ENCODE assay signal across 2 cellular contexts in the genomic region with DNA sequence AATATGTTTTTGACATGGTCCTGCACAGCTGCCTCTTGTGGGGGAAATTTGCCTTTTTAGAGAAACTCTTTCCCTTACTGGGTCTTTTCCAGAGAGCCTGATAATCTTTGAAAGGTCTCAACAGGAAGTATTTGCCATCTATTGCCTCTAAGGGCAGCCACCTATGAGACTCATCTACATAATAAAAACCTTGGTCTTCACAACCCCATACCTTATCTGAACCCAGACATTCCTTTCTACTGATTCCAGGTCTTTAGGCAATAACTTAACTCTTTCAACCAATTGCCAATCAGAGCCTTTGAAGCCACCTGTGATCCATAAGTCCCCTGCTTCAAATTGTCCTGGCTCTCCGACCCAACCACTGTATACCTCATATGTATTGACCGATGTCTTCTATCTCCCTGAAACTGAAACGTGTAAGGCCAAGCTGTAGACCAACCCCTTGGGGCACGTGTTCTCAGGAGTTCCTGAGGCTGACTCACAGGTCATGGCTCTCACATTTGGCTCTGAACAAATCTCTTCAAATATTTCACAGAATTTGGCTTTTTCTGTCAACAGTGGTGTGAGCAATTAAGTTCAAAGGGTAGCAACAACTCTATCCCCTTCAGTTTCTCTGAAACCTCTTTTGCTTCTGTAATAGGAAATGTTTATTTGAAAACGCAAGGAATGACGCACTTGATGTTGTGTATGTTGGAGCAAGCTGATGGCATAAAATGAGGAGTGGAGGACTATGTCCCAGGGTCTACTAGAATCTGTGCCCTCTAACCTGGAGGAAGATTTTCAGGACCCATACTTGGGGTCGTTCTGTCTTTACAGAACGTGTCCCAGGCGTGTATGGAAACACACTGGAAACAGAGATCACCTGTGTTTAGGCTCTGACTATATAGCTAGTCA.
TF ChIP-seq lines count a peak whose summit lies in the region.

No MANE protein-coding gene starts in this region.

TF ChIP-seq in A549, 52 proteins besides CTCF, POLR2A, EP300 and RAD21:
- 0 out of 2 replicates have a peak, but pooled peaks have one; percentile 34 for TF ChIP-seq BHLHE40 (IDR thresholded peaks at IDR 0.05; ENCODE audit: low read depth, low read length)
- TF ChIP-seq, protein P1, sequence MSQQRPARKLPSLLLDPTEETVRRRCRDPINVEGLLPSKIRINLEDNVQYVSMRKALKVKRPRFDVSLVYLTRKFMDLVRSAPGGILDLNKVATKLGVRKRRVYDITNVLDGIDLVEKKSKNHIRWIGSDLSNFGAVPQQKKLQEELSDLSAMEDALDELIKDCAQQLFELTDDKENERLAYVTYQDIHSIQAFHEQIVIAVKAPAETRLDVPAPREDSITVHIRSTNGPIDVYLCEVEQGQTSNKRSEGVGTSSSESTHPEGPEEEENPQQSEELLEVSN (IDR thresholded peaks at IDR 0.05; ENCODE audit: borderline replicate concordance, low read depth): 0 out of 2 replicates have a peak, but pooled peaks have one; percentile 33
- TF ChIP-seq FOSL2 (IDR thresholded peaks at IDR 0.05): no peak
- TF ChIP-seq FOSL2 (CRISPR knock-in tag; IDR thresholded peaks at IDR 0.05): peak; percentile 30; the same call in 1 of the 2 replicates
- no peak for TF ChIP-seq HES2 (IDR thresholded peaks at IDR 0.05)
- TF ChIP-seq, protein P2, sequence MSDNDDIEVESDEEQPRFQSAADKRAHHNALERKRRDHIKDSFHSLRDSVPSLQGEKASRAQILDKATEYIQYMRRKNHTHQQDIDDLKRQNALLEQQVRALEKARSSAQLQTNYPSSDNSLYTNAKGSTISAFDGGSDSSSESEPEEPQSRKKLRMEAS (IDR thresholded peaks at IDR 0.05): peak; percentile 65
- TF ChIP-seq TFCP2L1 (CRISPR knock-in tag; IDR thresholded peaks at IDR 0.05): no peak
- TF ChIP-seq USF2 (IDR thresholded peaks at IDR 0.05): peak; percentile 63

TF ChIP-seq in K562, 482 proteins besides CTCF, POLR2A, EP300 and RAD21:
- TF ChIP-seq JUND (IDR thresholded peaks at IDR 0.05; ENCODE audit: borderline replicate concordance, low read depth, low read length): no peak
- TF ChIP-seq JUND (tag; IDR thresholded peaks at IDR 0.05; ENCODE audit: borderline replicate concordance, low read depth, low read length): 0 out of 3 replicates have a peak, but pooled peaks have one; percentile 17
- TF ChIP-seq USF2 (CRISPR knock-in tag; IDR thresholded peaks at IDR 0.05): peak; percentile 67
- TF ChIP-seq, protein P3, sequence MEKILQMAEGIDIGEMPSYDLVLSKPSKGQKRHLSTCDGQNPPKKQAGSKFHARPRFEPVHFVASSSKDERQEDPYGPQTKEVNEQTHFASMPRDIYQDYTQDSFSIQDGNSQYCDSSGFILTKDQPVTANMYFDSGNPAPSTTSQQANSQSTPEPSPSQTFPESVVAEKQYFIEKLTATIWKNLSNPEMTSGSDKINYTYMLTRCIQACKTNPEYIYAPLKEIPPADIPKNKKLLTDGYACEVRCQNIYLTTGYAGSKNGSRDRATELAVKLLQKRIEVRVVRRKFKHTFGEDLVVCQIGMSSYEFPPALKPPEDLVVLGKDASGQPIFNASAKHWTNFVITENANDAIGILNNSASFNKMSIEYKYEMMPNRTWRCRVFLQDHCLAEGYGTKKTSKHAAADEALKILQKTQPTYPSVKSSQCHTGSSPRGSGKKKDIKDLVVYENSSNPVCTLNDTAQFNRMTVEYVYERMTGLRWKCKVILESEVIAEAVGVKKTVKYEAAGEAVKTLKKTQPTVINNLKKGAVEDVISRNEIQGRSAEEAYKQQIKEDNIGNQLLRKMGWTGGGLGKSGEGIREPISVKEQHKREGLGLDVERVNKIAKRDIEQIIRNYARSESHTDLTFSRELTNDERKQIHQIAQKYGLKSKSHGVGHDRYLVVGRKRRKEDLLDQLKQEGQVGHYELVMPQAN (IDR thresholded peaks at IDR 0.05; ENCODE audit: borderline replicate concordance): no peak
- TF ChIP-seq NR2C2 (CRISPR knock-in tag; IDR thresholded peaks at IDR 0.05): no peak
- 0 out of 2 replicates have a peak, but pooled peaks have one; percentile 22 for TF ChIP-seq NR2C2 (tag; IDR thresholded peaks at IDR 0.05)
- TF ChIP-seq BHLHE40 (IDR thresholded peaks at IDR 0.05; ENCODE audit: low read length): peak; percentile 78
- TF ChIP-seq, protein P1 (IDR thresholded peaks at IDR 0.05; ENCODE audit: borderline replicate concordance in 1 of 2, extremely low read depth in 1 of 2, insufficient read depth in 1 of 2, insufficient read length in 1 of 2, low read depth in 1 of 2, low read length in 1 of 2, poor library complexity in 1 of 2, severe bottlenecking in 1 of 2): peak in 1 of 2 experiments; percentile 23
- TF ChIP-seq MYBL2 (IDR thresholded peaks at IDR 0.05; ENCODE audit: low read depth): no peak
- TF ChIP-seq MYBL2 (CRISPR knock-in tag; IDR thresholded peaks at IDR 0.05; ENCODE audit: borderline replicate concordance): no peak
- peak; percentile 65; the same call in 1 of the 2 replicates for TF ChIP-seq L3MBTL2 (IDR thresholded peaks at IDR 0.05)
- peak; percentile 72 for TF ChIP-seq USF1 (CRISPR knock-in tag; IDR thresholded peaks at IDR 0.05)
- TF ChIP-seq RAD51 (IDR thresholded peaks at IDR 0.05; ENCODE audit: borderline replicate concordance, low read depth): peak; percentile 45; the same call in 1 of the 2 replicates
- no peak for TF ChIP-seq SMARCA4 (IDR thresholded peaks at IDR 0.05)
- TF ChIP-seq, protein P4, sequence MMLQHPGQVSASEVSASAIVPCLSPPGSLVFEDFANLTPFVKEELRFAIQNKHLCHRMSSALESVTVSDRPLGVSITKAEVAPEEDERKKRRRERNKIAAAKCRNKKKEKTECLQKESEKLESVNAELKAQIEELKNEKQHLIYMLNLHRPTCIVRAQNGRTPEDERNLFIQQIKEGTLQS (IDR thresholded peaks at IDR 0.05): peak; percentile 33; the same call in 1 of the 2 replicates
- TF ChIP-seq, protein P4 (CRISPR knock-in tag; conservative IDR thresholded peaks at IDR 0.05): no peak
- TF ChIP-seq FOSL1 (tag; conservative IDR thresholded peaks at IDR 0.05): peak; percentile 64
- TF ChIP-seq, protein P5, sequence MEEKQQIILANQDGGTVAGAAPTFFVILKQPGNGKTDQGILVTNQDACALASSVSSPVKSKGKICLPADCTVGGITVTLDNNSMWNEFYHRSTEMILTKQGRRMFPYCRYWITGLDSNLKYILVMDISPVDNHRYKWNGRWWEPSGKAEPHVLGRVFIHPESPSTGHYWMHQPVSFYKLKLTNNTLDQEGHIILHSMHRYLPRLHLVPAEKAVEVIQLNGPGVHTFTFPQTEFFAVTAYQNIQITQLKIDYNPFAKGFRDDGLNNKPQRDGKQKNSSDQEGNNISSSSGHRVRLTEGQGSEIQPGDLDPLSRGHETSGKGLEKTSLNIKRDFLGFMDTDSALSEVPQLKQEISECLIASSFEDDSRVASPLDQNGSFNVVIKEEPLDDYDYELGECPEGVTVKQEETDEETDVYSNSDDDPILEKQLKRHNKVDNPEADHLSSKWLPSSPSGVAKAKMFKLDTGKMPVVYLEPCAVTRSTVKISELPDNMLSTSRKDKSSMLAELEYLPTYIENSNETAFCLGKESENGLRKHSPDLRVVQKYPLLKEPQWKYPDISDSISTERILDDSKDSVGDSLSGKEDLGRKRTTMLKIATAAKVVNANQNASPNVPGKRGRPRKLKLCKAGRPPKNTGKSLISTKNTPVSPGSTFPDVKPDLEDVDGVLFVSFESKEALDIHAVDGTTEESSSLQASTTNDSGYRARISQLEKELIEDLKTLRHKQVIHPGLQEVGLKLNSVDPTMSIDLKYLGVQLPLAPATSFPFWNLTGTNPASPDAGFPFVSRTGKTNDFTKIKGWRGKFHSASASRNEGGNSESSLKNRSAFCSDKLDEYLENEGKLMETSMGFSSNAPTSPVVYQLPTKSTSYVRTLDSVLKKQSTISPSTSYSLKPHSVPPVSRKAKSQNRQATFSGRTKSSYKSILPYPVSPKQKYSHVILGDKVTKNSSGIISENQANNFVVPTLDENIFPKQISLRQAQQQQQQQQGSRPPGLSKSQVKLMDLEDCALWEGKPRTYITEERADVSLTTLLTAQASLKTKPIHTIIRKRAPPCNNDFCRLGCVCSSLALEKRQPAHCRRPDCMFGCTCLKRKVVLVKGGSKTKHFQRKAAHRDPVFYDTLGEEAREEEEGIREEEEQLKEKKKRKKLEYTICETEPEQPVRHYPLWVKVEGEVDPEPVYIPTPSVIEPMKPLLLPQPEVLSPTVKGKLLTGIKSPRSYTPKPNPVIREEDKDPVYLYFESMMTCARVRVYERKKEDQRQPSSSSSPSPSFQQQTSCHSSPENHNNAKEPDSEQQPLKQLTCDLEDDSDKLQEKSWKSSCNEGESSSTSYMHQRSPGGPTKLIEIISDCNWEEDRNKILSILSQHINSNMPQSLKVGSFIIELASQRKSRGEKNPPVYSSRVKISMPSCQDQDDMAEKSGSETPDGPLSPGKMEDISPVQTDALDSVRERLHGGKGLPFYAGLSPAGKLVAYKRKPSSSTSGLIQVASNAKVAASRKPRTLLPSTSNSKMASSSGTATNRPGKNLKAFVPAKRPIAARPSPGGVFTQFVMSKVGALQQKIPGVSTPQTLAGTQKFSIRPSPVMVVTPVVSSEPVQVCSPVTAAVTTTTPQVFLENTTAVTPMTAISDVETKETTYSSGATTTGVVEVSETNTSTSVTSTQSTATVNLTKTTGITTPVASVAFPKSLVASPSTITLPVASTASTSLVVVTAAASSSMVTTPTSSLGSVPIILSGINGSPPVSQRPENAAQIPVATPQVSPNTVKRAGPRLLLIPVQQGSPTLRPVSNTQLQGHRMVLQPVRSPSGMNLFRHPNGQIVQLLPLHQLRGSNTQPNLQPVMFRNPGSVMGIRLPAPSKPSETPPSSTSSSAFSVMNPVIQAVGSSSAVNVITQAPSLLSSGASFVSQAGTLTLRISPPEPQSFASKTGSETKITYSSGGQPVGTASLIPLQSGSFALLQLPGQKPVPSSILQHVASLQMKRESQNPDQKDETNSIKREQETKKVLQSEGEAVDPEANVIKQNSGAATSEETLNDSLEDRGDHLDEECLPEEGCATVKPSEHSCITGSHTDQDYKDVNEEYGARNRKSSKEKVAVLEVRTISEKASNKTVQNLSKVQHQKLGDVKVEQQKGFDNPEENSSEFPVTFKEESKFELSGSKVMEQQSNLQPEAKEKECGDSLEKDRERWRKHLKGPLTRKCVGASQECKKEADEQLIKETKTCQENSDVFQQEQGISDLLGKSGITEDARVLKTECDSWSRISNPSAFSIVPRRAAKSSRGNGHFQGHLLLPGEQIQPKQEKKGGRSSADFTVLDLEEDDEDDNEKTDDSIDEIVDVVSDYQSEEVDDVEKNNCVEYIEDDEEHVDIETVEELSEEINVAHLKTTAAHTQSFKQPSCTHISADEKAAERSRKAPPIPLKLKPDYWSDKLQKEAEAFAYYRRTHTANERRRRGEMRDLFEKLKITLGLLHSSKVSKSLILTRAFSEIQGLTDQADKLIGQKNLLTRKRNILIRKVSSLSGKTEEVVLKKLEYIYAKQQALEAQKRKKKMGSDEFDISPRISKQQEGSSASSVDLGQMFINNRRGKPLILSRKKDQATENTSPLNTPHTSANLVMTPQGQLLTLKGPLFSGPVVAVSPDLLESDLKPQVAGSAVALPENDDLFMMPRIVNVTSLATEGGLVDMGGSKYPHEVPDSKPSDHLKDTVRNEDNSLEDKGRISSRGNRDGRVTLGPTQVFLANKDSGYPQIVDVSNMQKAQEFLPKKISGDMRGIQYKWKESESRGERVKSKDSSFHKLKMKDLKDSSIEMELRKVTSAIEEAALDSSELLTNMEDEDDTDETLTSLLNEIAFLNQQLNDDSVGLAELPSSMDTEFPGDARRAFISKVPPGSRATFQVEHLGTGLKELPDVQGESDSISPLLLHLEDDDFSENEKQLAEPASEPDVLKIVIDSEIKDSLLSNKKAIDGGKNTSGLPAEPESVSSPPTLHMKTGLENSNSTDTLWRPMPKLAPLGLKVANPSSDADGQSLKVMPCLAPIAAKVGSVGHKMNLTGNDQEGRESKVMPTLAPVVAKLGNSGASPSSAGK (IDR thresholded peaks at IDR 0.05): peak; percentile 45; the same call in 1 of the 2 replicates
